In genomic region chr11:76445122-76446084, GRCh38 we compare ENCODE assay signal across 8 cellular contexts. TPM values are rescaled to one million over a fixed set of nuclear protein-coding genes. Genes with fewer than 3 reads are reported as not detected.
DNase-seq lines count a peak whose midpoint lies in the region; ATAC-seq and TF ChIP-seq lines count a peak whose summit lies in the region.

No MANE protein-coding gene starts in this region.

- TF ChIP-seq CTCF in WTC11 (IDR thresholded peaks at IDR 0.05) (no peak), smooth muscle cell (IDR thresholded peaks at IDR 0.05; ENCODE audit: borderline replicate concordance, insufficient read depth, poor library complexity, severe bottlenecking) (no peak)

- peak overlapping the region; percentile 98 for H3K9ac ChIP-seq in smooth muscle cell (ENCODE audit: low read depth)

- H3K4me1 ChIP-seq in smooth muscle cell (ENCODE audit: low read depth) = peaks cover 27% of the 10 kb centered on the region

- peak overlapping the region; percentile 96 for H2AFZ ChIP-seq in smooth muscle cell (ENCODE audit: low read depth)

- peak overlapping the region; percentile 92 for H3K4me3 Mint-ChIP-seq in WTC11

- H3K27ac Mint-ChIP-seq in WTC11 = peak overlapping the region; percentile 100

- no peaks in the 10 kb centered on the region for H3F3A ChIP-seq in smooth muscle cell (ENCODE audit: low read depth)

- H3K79me2 ChIP-seq in smooth muscle cell (ENCODE audit: low read depth) = peaks cover 43% of the 10 kb centered on the region

- no peaks in the 10 kb centered on the region for H3K9me3 ChIP-seq in smooth muscle cell (replicated peaks; ENCODE audit: low read depth)

- H3K4me2 ChIP-seq in smooth muscle cell = peak overlapping the region; percentile 91

- H3K36me3 ChIP-seq in smooth muscle cell (ENCODE audit: low read depth) = no peaks in the 10 kb centered on the region

- H3K36me3 Mint-ChIP-seq in WTC11 = peaks cover 18% of the 10 kb centered on the region

- 1% methylated on average over 44 of the region's 56 CpGs for WGBS in smooth muscle cell (ENCODE audit: low lambda C conversion rate)

- peak overlapping the region; percentile 99 for H3K4me3 ChIP-seq in smooth muscle cell

- H3K27ac ChIP-seq in caudate nucleus (ENCODE audit: low read depth, low read length) = peak overlapping the region; percentile 94
- H3K27ac ChIP-seq in smooth muscle cell (ENCODE audit: low read depth) = peak overlapping the region; percentile 92

- peak; percentile 32 to 73 for DNase-seq in NCI-H187 (lab: John Stamatoyannopoulos, UW)
- DNase-seq in NCI-H187 treated with DMSO at 0.1 percent for 48 hours (lab: John Stamatoyannopoulos, UW) = no peak
- peak; percentile 85 for DNase-seq in NCI-H2196 (lab: John Stamatoyannopoulos, UW; ENCODE audit: unreplicated experiment)
- peak; percentile 81 for DNase-seq in WTC11 (ENCODE audit: low spot score)
- DNase-seq in caudate nucleus (lab: John Stamatoyannopoulos, UW) = peak in 58 of 61 donors; percentile 18 to 91 (median 59)
- DNase-seq in inferior parietal cortex (ENCODE audit: extremely low spot score) = peak; percentile 47
- DNase-seq in smooth muscle cell (lab: John Stamatoyannopoulos, UW; ENCODE audit: unreplicated experiment) = peak; percentile 60

- no peaks in the 10 kb centered on the region for H3K27me3 ChIP-seq in smooth muscle cell (ENCODE audit: low read depth)

- POLR2A ChIA-PET in WTC11 (lab: Charles Lee) = interaction anchor here (0.9 to 1.4 kb wide), 4 partner anchors 9 to 201 kb away, joined by 3 to 8 read pairs (median 4); no protein-coding TSS in a partner anchor

- CTCF ChIA-PET in WTC11 (lab: Charles Lee) = interaction anchor here (0.7 to 2.0 kb wide), 6 partner anchors 10 to 259 kb away, joined by 3 to 20 read pairs (median 3); no protein-coding TSS in a partner anchor

- H3K4me1 Mint-ChIP-seq in WTC11 = peaks cover 51% of the 10 kb centered on the region

- peaks cover 24% of the 10 kb centered on the region for H4K20me1 ChIP-seq in smooth muscle cell (ENCODE audit: low read depth)

- no peaks in the 10 kb centered on the region for H3K27me3 Mint-ChIP-seq in WTC11 (ENCODE audit: low read depth)

- H3K9me3 Mint-ChIP-seq in WTC11 = no peaks in the 10 kb centered on the region

- ATAC-seq in HG03064 (IDR thresholded peaks at IDR 0.05; ENCODE audit: low read depth, unreplicated experiment) (peak; percentile 27), WTC11 (peak; percentile 66)

TF ChIP-seq in WTC11, 78 proteins besides CTCF, POLR2A, EP300 and RAD21:
- TF ChIP-seq PRRX2 (CRISPR knock-in tag; IDR thresholded peaks at IDR 0.05) = no peak
- no peak for TF ChIP-seq MXD4 (CRISPR knock-in tag; IDR thresholded peaks at IDR 0.05; ENCODE audit: borderline replicate concordance)
- 0 out of 2 replicates have a peak, but pooled peaks have one; percentile 18 for TF ChIP-seq SP1 (CRISPR knock-in tag; conservative IDR thresholded peaks at IDR 0.05)
- TF ChIP-seq SMAD4 (CRISPR knock-in tag; IDR thresholded peaks at IDR 0.05) = no peak
- no peak for TF ChIP-seq FOXK1 (CRISPR knock-in tag; IDR thresholded peaks at IDR 0.05)
- TF ChIP-seq, protein P1, sequence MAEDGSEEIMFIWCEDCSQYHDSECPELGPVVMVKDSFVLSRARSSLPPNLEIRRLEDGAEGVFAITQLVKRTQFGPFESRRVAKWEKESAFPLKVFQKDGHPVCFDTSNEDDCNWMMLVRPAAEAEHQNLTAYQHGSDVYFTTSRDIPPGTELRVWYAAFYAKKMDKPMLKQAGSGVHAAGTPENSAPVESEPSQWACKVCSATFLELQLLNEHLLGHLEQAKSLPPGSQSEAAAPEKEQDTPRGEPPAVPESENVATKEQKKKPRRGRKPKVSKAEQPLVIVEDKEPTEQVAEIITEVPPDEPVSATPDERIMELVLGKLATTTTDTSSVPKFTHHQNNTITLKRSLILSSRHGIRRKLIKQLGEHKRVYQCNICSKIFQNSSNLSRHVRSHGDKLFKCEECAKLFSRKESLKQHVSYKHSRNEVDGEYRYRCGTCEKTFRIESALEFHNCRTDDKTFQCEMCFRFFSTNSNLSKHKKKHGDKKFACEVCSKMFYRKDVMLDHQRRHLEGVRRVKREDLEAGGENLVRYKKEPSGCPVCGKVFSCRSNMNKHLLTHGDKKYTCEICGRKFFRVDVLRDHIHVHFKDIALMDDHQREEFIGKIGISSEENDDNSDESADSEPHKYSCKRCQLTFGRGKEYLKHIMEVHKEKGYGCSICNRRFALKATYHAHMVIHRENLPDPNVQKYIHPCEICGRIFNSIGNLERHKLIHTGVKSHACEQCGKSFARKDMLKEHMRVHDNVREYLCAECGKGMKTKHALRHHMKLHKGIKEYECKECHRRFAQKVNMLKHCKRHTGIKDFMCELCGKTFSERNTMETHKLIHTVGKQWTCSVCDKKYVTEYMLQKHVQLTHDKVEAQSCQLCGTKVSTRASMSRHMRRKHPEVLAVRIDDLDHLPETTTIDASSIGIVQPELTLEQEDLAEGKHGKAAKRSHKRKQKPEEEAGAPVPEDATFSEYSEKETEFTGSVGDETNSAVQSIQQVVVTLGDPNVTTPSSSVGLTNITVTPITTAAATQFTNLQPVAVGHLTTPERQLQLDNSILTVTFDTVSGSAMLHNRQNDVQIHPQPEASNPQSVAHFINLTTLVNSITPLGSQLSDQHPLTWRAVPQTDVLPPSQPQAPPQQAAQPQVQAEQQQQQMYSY (CRISPR knock-in tag; IDR thresholded peaks at IDR 0.05) = no peak
- TF ChIP-seq JUN (CRISPR knock-in tag; IDR thresholded peaks at IDR 0.05) = no peak
- TF ChIP-seq TEAD1 (CRISPR knock-in tag; IDR thresholded peaks at IDR 0.05) = 0 out of 2 replicates have a peak, but pooled peaks have one; percentile 22
- TF ChIP-seq, protein P2, sequence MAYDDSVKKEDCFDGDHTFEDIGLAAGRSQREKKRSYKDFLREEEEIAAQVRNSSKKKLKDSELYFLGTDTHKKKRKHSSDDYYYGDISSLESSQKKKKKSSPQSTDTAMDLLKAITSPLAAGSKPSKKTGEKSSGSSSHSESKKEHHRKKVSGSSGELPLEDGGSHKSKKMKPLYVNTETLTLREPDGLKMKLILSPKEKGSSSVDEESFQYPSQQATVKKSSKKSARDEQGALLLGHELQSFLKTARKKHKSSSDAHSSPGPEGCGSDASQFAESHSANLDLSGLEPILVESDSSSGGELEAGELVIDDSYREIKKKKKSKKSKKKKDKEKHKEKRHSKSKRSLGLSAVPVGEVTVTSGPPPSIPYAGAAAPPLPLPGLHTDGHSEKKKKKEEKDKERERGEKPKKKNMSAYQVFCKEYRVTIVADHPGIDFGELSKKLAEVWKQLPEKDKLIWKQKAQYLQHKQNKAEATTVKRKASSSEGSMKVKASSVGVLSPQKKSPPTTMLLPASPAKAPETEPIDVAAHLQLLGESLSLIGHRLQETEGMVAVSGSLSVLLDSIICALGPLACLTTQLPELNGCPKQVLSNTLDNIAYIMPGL (CRISPR knock-in tag; IDR thresholded peaks at IDR 0.05) = 0 out of 2 replicates have a peak, but pooled peaks have one; percentile 15
- no peak for TF ChIP-seq CREM (CRISPR knock-in tag; IDR thresholded peaks at IDR 0.05)
- TF ChIP-seq, protein P3, sequence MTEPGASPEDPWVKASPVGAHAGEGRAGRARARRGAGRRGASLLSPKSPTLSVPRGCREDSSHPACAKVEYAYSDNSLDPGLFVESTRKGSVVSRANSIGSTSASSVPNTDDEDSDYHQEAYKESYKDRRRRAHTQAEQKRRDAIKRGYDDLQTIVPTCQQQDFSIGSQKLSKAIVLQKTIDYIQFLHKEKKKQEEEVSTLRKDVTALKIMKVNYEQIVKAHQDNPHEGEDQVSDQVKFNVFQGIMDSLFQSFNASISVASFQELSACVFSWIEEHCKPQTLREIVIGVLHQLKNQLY (CRISPR knock-in tag; IDR thresholded peaks at IDR 0.05) = no peak
- no peak for TF ChIP-seq USF1 (CRISPR knock-in tag; IDR thresholded peaks at IDR 0.05)

RNA-seq across cellular contexts. Expression of gene EMSY, which starts 0.6 kb away (rescaled TPM):
- total RNA-seq in WTC11 (2021) = 25.3 to 31.1 TPM (median 29.2 TPM) in 3 replicates
- 26.0 and 73.3 TPM in 2 replicates for total RNA-seq in smooth muscle cell
- polyA plus RNA-seq in smooth muscle cell = 11.5 and 14.5 TPM in 2 replicates
